ENCODE assay signal across 1 cellular context in the genomic region with DNA sequence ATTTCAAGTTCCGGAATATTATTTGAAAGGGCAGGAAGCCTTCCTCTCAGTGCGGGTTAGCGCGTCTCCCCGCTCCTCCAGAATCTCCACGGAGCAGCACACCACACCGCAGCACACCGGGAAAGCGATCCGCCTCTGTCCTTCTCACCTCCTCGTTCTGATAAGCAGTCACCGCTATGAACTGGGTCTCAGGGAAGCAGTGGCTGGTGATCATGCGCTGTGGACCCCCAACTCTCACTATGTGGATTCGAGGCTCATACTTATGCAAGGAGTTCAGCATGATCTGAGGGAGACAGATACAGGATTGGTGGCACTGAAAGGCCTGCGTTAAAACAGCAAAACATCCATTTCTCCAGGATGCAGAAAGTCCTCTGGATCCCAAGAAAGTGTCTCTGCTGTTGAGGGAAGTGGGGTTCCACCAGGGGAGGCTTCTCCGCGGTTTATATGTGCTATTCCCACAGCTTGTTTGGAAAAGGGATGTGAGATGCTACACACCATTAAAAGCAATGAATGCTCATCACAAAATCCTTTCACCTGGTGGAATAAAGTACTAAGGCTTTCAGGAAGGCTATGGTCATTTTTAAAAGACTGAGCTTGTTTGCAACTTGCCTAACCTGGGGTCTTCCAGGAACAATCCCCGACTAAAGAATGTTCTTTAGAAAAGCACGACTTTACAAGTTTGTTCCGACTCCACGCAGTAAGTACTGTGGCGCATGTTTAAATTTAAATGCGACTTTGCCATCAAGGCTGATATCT.
A peak's percentile ranks its signal among the peaks of the same experiment; 100 is the strongest.
TF ChIP-seq lines count a peak whose summit lies in the region.

No MANE protein-coding gene starts in this region.

TF ChIP-seq in H1, 55 proteins besides CTCF, POLR2A, EP300 and RAD21:
- TF ChIP-seq RNF2 (IDR thresholded peaks at IDR 0.05; ENCODE audit: borderline replicate concordance, low read depth, low read length, missing control alignments, poor library complexity, severe bottlenecking) (peak; percentile 85), NRF1 (IDR thresholded peaks at IDR 0.05; ENCODE audit: low read depth, low read length) (no peak), ATF2 (IDR thresholded peaks at IDR 0.05; ENCODE audit: low read length) (no peak), RBBP5 (IDR thresholded peaks at IDR 0.05; ENCODE audit: borderline replicate concordance, low read depth, low read length) (no peak), TBP (IDR thresholded peaks at IDR 0.05; ENCODE audit: low read depth, low read length) (no peak), EZH2 (IDR thresholded peaks at IDR 0.05; ENCODE audit: low read depth, low read length, severe bottlenecking) (peak; percentile 82)
